8 cellular contexts compared by ENCODE assay signal in genomic region chr16:14629612-14629918, GRCh38. TPM values are rescaled to one million over a fixed set of nuclear protein-coding genes. Genes with fewer than 3 reads are reported as not detected.
DNase-seq lines count a peak whose midpoint lies in the region; ATAC-seq, FAIRE-seq and TF ChIP-seq lines count a peak whose summit lies in the region.

No MANE protein-coding gene starts in this region.

- no peak for FAIRE-seq in small intestine (lab: Jason Lieb, UNC)

- H3K36me3 Mint-ChIP-seq in activated CD8-positive, alpha-beta T cell treated with anti-CD3 and anti-CD28 coated beads for 36 hours (ENCODE audit: low read depth): peaks cover 33% of the 10 kb centered on the region
- no peaks in the 10 kb centered on the region for H3K36me3 Mint-ChIP-seq in glutamatergic neuron (ENCODE audit: unreplicated experiment)

- H3K27me3 Mint-ChIP-seq in activated CD8-positive, alpha-beta T cell treated with anti-CD3 and anti-CD28 coated beads for 36 hours: no peaks in the 10 kb centered on the region
- peaks cover 2% of the 10 kb centered on the region for H3K27me3 Mint-ChIP-seq in glutamatergic neuron (ENCODE audit: unreplicated experiment)

- H3K4me3 ChIP-seq in GM06990 (replicated peaks; ENCODE audit: low read depth, low read length) (peak overlapping the region; percentile 79), small intestine (ENCODE audit: low read depth in 1 of 2, low read length in 2 of 2) (peak overlapping the region; percentile 83 to 88)

- TF ChIP-seq CTCF in GM06990 (IDR thresholded peaks at IDR 0.05; ENCODE audit: insufficient read depth, low read length, poor library complexity, severe bottlenecking): no peak
- no peak for TF ChIP-seq CTCF in activated CD8-positive, alpha-beta T cell treated with anti-CD3 and anti-CD28 coated beads for 36 hours (IDR thresholded peaks at IDR 0.05)
- TF ChIP-seq CTCF in glutamatergic neuron (IDR thresholded peaks at IDR 0.05; ENCODE audit: partially characterized antibody, unreplicated experiment): no peak

- no peaks in the 10 kb centered on the region; the same call in 1 of the 2 replicates for H3K36me3 ChIP-seq in GM06990 (ENCODE audit: control insufficient read depth, insufficient read depth, low read length)
- H3K36me3 ChIP-seq in small intestine (ENCODE audit: control insufficient read depth in 2 of 2, insufficient read depth in 2 of 2, low read length in 2 of 2): peaks cover 2% of the 10 kb centered on the region in 2 donors

- peaks cover 3 to 11% of the 10 kb centered on the region in 2 donors for H3K4me1 ChIP-seq in small intestine (ENCODE audit: control insufficient read depth in 2 of 2, insufficient read depth in 1 of 2, low read depth in 1 of 2, low read length in 1 of 2)

- POLR2A ChIA-PET in activated CD8-positive, alpha-beta T cell treated with anti-CD3 and anti-CD28 coated beads for 36 hours (lab: Charles Lee): interaction anchor here (0.6 to 2.4 kb wide), 4 partner anchors 9 to 41 kb away, joined by 3 to 13 read pairs (median 5); no protein-coding TSS in a partner anchor

- CTCF ChIA-PET in activated CD8-positive, alpha-beta T cell treated with anti-CD3 and anti-CD28 coated beads for 36 hours (lab: Charles Lee): no interaction called here

- no peaks in the 10 kb centered on the region for H3K9me3 Mint-ChIP-seq in activated CD8-positive, alpha-beta T cell treated with anti-CD3 and anti-CD28 coated beads for 36 hours
- peaks cover 7% of the 10 kb centered on the region for H3K9me3 Mint-ChIP-seq in glutamatergic neuron (ENCODE audit: unreplicated experiment)

- H3K27ac ChIP-seq in small intestine (ENCODE audit: low read depth in 1 of 2, low read length in 1 of 2): peak overlapping the region; percentile 86 to 97

- H3K9me3 ChIP-seq in small intestine (ENCODE audit: control insufficient read depth, low read depth): no peaks in the 10 kb centered on the region

- WGBS in small intestine, 3 donors: 1 to 3% (median 1%) methylated on average over 17 of the region's 17 CpGs

- DNase-seq in GM06990 (ENCODE audit: extremely low read depth, insufficient read length) (no peak), glutamatergic neuron (no peak), small intestine (peak; percentile 27), mesenteric fat pad (ENCODE audit: low spot score) (no peak), inferior parietal cortex (ENCODE audit: extremely low spot score) (no peak)
- DNase-seq in activated CD8-positive, alpha-beta T cell treated with anti-CD3 and anti-CD28 coated beads for 36 hours: peak; percentile 43
- DNase-seq in activated effector memory CD4-positive, alpha-beta T cell treated with Interleukin-2 at 50 U/mL for 16 hours: no peak

- peaks cover 40% of the 10 kb centered on the region for H3K4me1 Mint-ChIP-seq in activated CD8-positive, alpha-beta T cell treated with anti-CD3 and anti-CD28 coated beads for 36 hours (ENCODE audit: low read depth)
- peaks cover 18% of the 10 kb centered on the region for H3K4me1 Mint-ChIP-seq in glutamatergic neuron (ENCODE audit: low read depth, unreplicated experiment)

- peak; percentile 0 for ATAC-seq in HG02610 (IDR thresholded peaks at IDR 0.05; ENCODE audit: unreplicated experiment)
- no peak for ATAC-seq in activated CD8-positive, alpha-beta T cell treated with anti-CD3 and anti-CD28 coated beads for 36 hours

- intact Hi-C loops in activated CD8-positive, alpha-beta T cell treated with anti-CD3 and anti-CD28 coated beads for 36 hours (cut with micrococcal nuclease): no loop called here

- H3K27ac Mint-ChIP-seq in activated CD8-positive, alpha-beta T cell treated with anti-CD3 and anti-CD28 coated beads for 36 hours: peak overlapping the region; percentile 99
- H3K27ac Mint-ChIP-seq in glutamatergic neuron (ENCODE audit: unreplicated experiment): peak overlapping the region; percentile 85

- H3K4me3 Mint-ChIP-seq in activated CD8-positive, alpha-beta T cell treated with anti-CD3 and anti-CD28 coated beads for 36 hours: peak overlapping the region; percentile 89
- H3K4me3 Mint-ChIP-seq in glutamatergic neuron (ENCODE audit: unreplicated experiment): peak overlapping the region; percentile 96

- no peaks in the 10 kb centered on the region for H3K27me3 ChIP-seq in GM06990 (replicated peaks; ENCODE audit: control insufficient read depth, insufficient read depth, low read length)
- H3K27me3 ChIP-seq in small intestine (ENCODE audit: control insufficient read depth in 2 of 2, insufficient read depth in 2 of 2, low read length in 2 of 2): no peaks in the 10 kb centered on the region

RNA-seq across cellular contexts. Expression of gene PARN, which starts 0.5 kb away (rescaled TPM):
- 10 to 100 TPM; 43.0 to 45.6 TPM for total RNA-seq in activated CD8-positive, alpha-beta T cell treated with anti-CD3 and anti-CD28 coated beads for 36 hours
- 26.2 TPM for total RNA-seq in glutamatergic neuron (ENCODE audit: unreplicated experiment)
- polyA plus RNA-seq in small intestine: 10 to 100 TPM; 11.1 to 16.3 (median 15.2) TPM
- total RNA-seq in mesenteric fat pad: 23.3 TPM

RNA-seq across cellular contexts. Expression of gene BFAR, which starts 3.2 kb away (rescaled TPM):
- 10 to 100 TPM; 53.4 to 58.4 TPM for total RNA-seq in activated CD8-positive, alpha-beta T cell treated with anti-CD3 and anti-CD28 coated beads for 36 hours
- 70.7 TPM for total RNA-seq in glutamatergic neuron (ENCODE audit: unreplicated experiment)
- polyA plus RNA-seq in small intestine: 10 to 100 TPM; 38.9 to 45.1 (median 42.3) TPM
- 53.3 TPM for total RNA-seq in mesenteric fat pad

Comparison
In these comparisons a context has a peak if more than half of its experiments do, and no peak if none do; other contexts are left out.
1. DNase-seq: peak in activated CD8-positive, alpha-beta T cell treated with anti-CD3 and anti-CD28 coated beads for 36 hours (single experiment) and small intestine (single experiment); none in GM06990 (single experiment), glutamatergic neuron (single experiment), mesenteric fat pad (single experiment), activated effector memory CD4-positive, alpha-beta T cell treated with Interleukin-2 at 50 U/mL for 16 hours (single experiment) and inferior parietal cortex (single experiment).